Comparison of ENCODE assay signal across 10 cellular contexts in genomic region chr12:78457951-78458350, GRCh38.
DNase-seq lines count a peak whose midpoint lies in the region; ATAC-seq and TF ChIP-seq lines count a peak whose summit lies in the region.
"Had no signal": no experiment of that assay in that cellular context is flagged by ENCODE, and none has a peak within 500 bp of the region (broad histone marks: within the 10 kb centered on the region; RNA-seq: fewer than 3 reads in every experiment).

No MANE protein-coding gene starts in this region.

- peaks cover 0 to 3% (median 1%) of the 10 kb centered on the region in 3 donors for H3K27me3 Mint-ChIP-seq in CD14-positive monocyte (ENCODE audit: low read depth in 3 of 3)
- no peaks in the 10 kb centered on the region for H3K27me3 Mint-ChIP-seq in activated CD8-positive, alpha-beta memory T cell treated with anti-CD3 and anti-CD28 coated beads, Interleukin-2, amount 10 ng/mL, durations not matched to agents 7 days and 5 days
- H3K27me3 Mint-ChIP-seq: activated naive CD8-positive, alpha-beta T cell treated with anti-CD3 and anti-CD28 coated beads, Interleukin-2, amount 50 U/mL, for 24 hours had no signal

- CTCF ChIA-PET in activated CD8-positive, alpha-beta memory T cell treated with anti-CD3 and anti-CD28 coated beads, Interleukin-2, amount 10 ng/mL, durations not matched to agents 7 days and 5 days (lab: Charles Lee), result no interaction called here

- H3K27ac Mint-ChIP-seq in CD14-positive monocyte, result peak overlapping the region in 6 of 7 donors; percentile 4 to 85 (median 26)
- H3K27ac Mint-ChIP-seq in activated CD8-positive, alpha-beta memory T cell treated with anti-CD3 and anti-CD28 coated beads, Interleukin-2, amount 10 ng/mL, durations not matched to agents 7 days and 5 days, result no peak overlapping the region
- H3K27ac Mint-ChIP-seq: activated naive CD8-positive, alpha-beta T cell treated with anti-CD3 and anti-CD28 coated beads, Interleukin-2, amount 50 U/mL, for 24 hours; type B pancreatic cell had no signal

- H3K4me3 Mint-ChIP-seq in CD14-positive monocyte, result peak overlapping the region in 1 of 2 donors; percentile 44
- H3K4me3 Mint-ChIP-seq in activated CD8-positive, alpha-beta memory T cell treated with anti-CD3 and anti-CD28 coated beads, Interleukin-2, amount 10 ng/mL, durations not matched to agents 7 days and 5 days, result no peak overlapping the region
- H3K4me3 Mint-ChIP-seq: activated naive CD8-positive, alpha-beta T cell treated with anti-CD3 and anti-CD28 coated beads, Interleukin-2, amount 50 U/mL, for 24 hours; type B pancreatic cell had no signal

- no peaks in the 10 kb centered on the region for H3K36me3 Mint-ChIP-seq in CD14-positive monocyte
- no peaks in the 10 kb centered on the region for H3K36me3 Mint-ChIP-seq in activated CD8-positive, alpha-beta memory T cell treated with anti-CD3 and anti-CD28 coated beads, Interleukin-2, amount 10 ng/mL, durations not matched to agents 7 days and 5 days
- H3K36me3 Mint-ChIP-seq: type B pancreatic cell had no signal

- intact Hi-C loops in CD14-positive monocyte (cut with micrococcal nuclease), result no loop called here

- peaks cover 11% of the 10 kb centered on the region for H3K4me1 Mint-ChIP-seq in CD14-positive monocyte
- H3K4me1 Mint-ChIP-seq in activated CD8-positive, alpha-beta memory T cell treated with anti-CD3 and anti-CD28 coated beads, Interleukin-2, amount 10 ng/mL, durations not matched to agents 7 days and 5 days, result no peaks in the 10 kb centered on the region
- H3K4me1 Mint-ChIP-seq: activated naive CD8-positive, alpha-beta T cell treated with anti-CD3 and anti-CD28 coated beads, Interleukin-2, amount 50 U/mL, for 24 hours had no signal

- TF ChIP-seq CTCF in CD14-positive monocyte (IDR thresholded peaks at IDR 0.05), result no peak

- ATAC-seq in GM19468 (IDR thresholded peaks at IDR 0.05; ENCODE audit: extremely low read depth, unreplicated experiment), result peak; percentile 95
- peak; percentile 99 for ATAC-seq in HG03097 (IDR thresholded peaks at IDR 0.05; ENCODE audit: low FRiP score, unreplicated experiment)
- no peak for ATAC-seq in activated CD8-positive, alpha-beta memory T cell treated with anti-CD3 and anti-CD28 coated beads, Interleukin-2, amount 10 ng/mL, durations not matched to agents 7 days and 5 days
- ATAC-seq: activated naive CD8-positive, alpha-beta T cell treated with anti-CD3 and anti-CD28 coated beads, Interleukin-2, amount 50 U/mL, for 24 hours had no signal

- peaks cover 2 to 11% (median 3%) of the 10 kb centered on the region in 7 donors for H3K9me3 Mint-ChIP-seq in CD14-positive monocyte
- peaks cover 9% of the 10 kb centered on the region for H3K9me3 Mint-ChIP-seq in activated CD8-positive, alpha-beta memory T cell treated with anti-CD3 and anti-CD28 coated beads, Interleukin-2, amount 10 ng/mL, durations not matched to agents 7 days and 5 days (ENCODE audit: low read depth)

- no peak for DNase-seq in CD14-positive monocyte (ENCODE audit: low spot score)
- DNase-seq in SKM-1 (lab: John Stamatoyannopoulos, UW; ENCODE audit: unreplicated experiment), result peak; percentile 35
- no peak for DNase-seq in activated CD8-positive, alpha-beta memory T cell treated with anti-CD3 and anti-CD28 coated beads, Interleukin-2, amount 10 ng/mL, durations not matched to agents 7 days and 5 days
- DNase-seq in inferior parietal cortex (ENCODE audit: extremely low spot score), result no peak
- DNase-seq in DMS 273 (lab: John Stamatoyannopoulos, UW; ENCODE audit: unreplicated experiment), result no peak
- no peak for DNase-seq in activated CD4-positive, alpha-beta T cell treated with anti-CD3 and anti-CD28 coated beads, Interleukin-2, amount 50 U/mL, for 4 hours
- DNase-seq: activated naive CD8-positive, alpha-beta T cell treated with anti-CD3 and anti-CD28 coated beads, Interleukin-2, amount 50 U/mL, for 24 hours had no signal
